Comparison of ENCODE assay signal across 14 cellular contexts in the genomic region with DNA sequence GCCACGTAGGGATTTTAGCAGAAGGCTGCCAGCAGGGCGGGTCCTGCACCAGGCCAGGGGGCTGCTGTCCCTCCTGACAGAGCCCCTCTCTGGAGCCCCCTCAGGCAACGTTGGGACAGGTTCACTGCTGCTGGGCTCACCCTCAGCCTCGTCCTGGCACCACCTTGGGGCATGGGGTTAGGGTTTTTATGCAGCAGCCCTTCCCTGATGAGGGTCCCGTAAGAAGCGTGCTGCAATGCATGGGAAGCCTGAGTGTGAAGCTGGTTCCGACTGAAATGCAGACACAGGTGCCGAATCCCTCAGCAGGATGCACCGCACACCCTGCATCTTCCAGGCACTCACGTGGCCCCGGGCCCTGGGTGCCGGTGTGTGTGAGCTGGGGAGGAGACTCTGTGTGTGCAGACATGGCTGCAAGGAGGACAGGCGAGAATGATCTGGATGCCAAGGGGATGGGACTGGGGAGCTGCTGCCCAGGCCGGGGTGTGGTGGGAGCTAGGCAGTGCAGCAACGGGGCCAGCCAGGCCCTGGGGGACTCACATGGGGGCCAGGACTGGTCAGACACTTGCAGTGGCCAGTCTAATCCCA. TPM values are rescaled to one million over a fixed set of nuclear protein-coding genes. Genes with fewer than 3 reads are reported as not detected.
DNase-seq lines count a peak whose midpoint lies in the region; ATAC-seq and TF ChIP-seq lines count a peak whose summit lies in the region.
"Had no signal": no experiment of that assay in that cellular context is flagged by ENCODE, and none has a peak within 500 bp of the region (broad histone marks: within the 10 kb centered on the region; RNA-seq: fewer than 3 reads in every experiment).

No MANE protein-coding gene starts in this region.

- TF ChIP-seq POLR2A in sigmoid colon (IDR thresholded peaks at IDR 0.05): no peak

- CTCF ChIA-PET in activated CD4-positive, alpha-beta T cell treated with anti-CD3 and anti-CD28 coated beads, Interleukin-2, amount 10 ng/mL, durations not matched to agents 7 days and 5 days (lab: Charles Lee): no interaction called here
- CTCF ChIA-PET in OCI-LY7 (lab: Charles Lee; ENCODE audit: unreplicated experiment): no interaction called here

- H2AFZ ChIP-seq in OCI-LY7 (ENCODE audit: low read length): no peak overlapping the region

- H3K9me3 ChIP-seq in sigmoid colon (no peaks in the 10 kb centered on the region), OCI-LY7 (ENCODE audit: low read length) (no peaks in the 10 kb centered on the region)

- peak; percentile 52 for DNase-seq in activated CD4-positive, alpha-beta T cell treated with anti-CD3 and anti-CD28 coated beads, Interleukin-2, amount 10 ng/mL, durations not matched to agents 24 days and 14 days
- no peak for DNase-seq in activated CD4-positive, alpha-beta T cell treated with anti-CD3 and anti-CD28 coated beads, Interleukin-2, amount 10 ng/mL, durations not matched to agents 7 days and 5 days
- peak; percentile 19 for DNase-seq in activated T-cell treated with anti-CD3 and anti-CD28 coated beads, Interleukin-2, amount 50 U/mL, for 48 hours
- peak; percentile 58 for DNase-seq in iPS-NIHi11 (ENCODE audit: low spot score)
- peak; percentile 63 for DNase-seq in sigmoid colon
- no peak for DNase-seq in OCI-LY7 (ENCODE audit: low spot score)
- DNase-seq: DMS79; occipital lobe; stimulated activated CD4-positive, alpha-beta T cell treated with anti-CD3 and anti-CD28 coated beads, Interleukin-4, amount 100 ng/mL, for 1 hour had no signal

- H3K4me1 ChIP-seq in sigmoid colon: peaks cover 0 to 39% (median 33%) of the 10 kb centered on the region in 4 donors
- H3K4me1 ChIP-seq in OCI-LY7 (ENCODE audit: insufficient read depth, low read length, poor library complexity, severe bottlenecking): no peaks in the 10 kb centered on the region

- H3K27me3 ChIP-seq in sigmoid colon: no peaks in the 10 kb centered on the region

- POLR2A ChIA-PET in activated CD4-positive, alpha-beta T cell treated with anti-CD3 and anti-CD28 coated beads, Interleukin-2, amount 10 ng/mL, durations not matched to agents 7 days and 5 days (lab: Charles Lee): no interaction called here
- POLR2A ChIA-PET in OCI-LY7 (lab: Charles Lee): no interaction called here

- TF ChIP-seq CTCF in sigmoid colon (IDR thresholded peaks at IDR 0.05) (no peak), OCI-LY7 (conservative IDR thresholded peaks at IDR 0.05; ENCODE audit: low read length) (no peak)

- H3K27ac Mint-ChIP-seq in activated CD4-positive, alpha-beta T cell treated with anti-CD3 and anti-CD28 coated beads, Interleukin-2, amount 10 ng/mL, durations not matched to agents 24 days and 14 days: no peak overlapping the region
- no peak overlapping the region for H3K27ac Mint-ChIP-seq in activated CD4-positive, alpha-beta T cell treated with anti-CD3 and anti-CD28 coated beads, Interleukin-2, amount 10 ng/mL, durations not matched to agents 7 days and 5 days

- H3K4me3 ChIP-seq in sigmoid colon (no peak overlapping the region), OCI-LY7 (ENCODE audit: low read depth, low read length, poor library complexity, severe bottlenecking) (no peak overlapping the region)

- no peak overlapping the region for H3K4me2 ChIP-seq in OCI-LY7 (ENCODE audit: low read length)

- no TSS peak for BruUV-seq in OCI-LY7 (replicated peaks; lab: Mats Ljungman, UMichigan)

- no peaks in the 10 kb centered on the region for H3K9me2 ChIP-seq in OCI-LY7 (ENCODE audit: insufficient read depth, low read length)

- H3K79me2 ChIP-seq in OCI-LY7 (ENCODE audit: insufficient read depth, low read depth, low read length): no peaks in the 10 kb centered on the region

- TF ChIP-seq EP300 in sigmoid colon (IDR thresholded peaks at IDR 0.05): no peak

- intact Hi-C loops in activated CD4-positive, alpha-beta T cell treated with anti-CD3 and anti-CD28 coated beads, Interleukin-2, amount 10 ng/mL, durations not matched to agents 24 days and 14 days (cut with micrococcal nuclease): no loop called here
- intact Hi-C loops in sigmoid colon (cut with DNase I): loop anchor here (5.0 kb wide), 1 partner anchor 85 kb away; no protein-coding TSS in a partner anchor
- intact Hi-C loops in OCI-LY7 (cut with micrococcal nuclease; ENCODE audit: unreplicated experiment): loop anchor here (5.0 kb wide), 1 partner anchor 85 kb away; no protein-coding TSS in a partner anchor

- ATAC-seq in HG02981 (IDR thresholded peaks at IDR 0.05; ENCODE audit: unreplicated experiment) (no peak), GM21737 (IDR thresholded peaks at IDR 0.05; ENCODE audit: unreplicated experiment) (no peak)

- peak overlapping the region in 3 of 4 donors; percentile 40 to 75 (median 55) for H3K27ac ChIP-seq in sigmoid colon
- no peak overlapping the region for H3K27ac ChIP-seq in OCI-LY7 (ENCODE audit: low read depth, low read length, poor library complexity, severe bottlenecking)
- H3K27ac ChIP-seq: HL-60, RWPE1 had no signal

- peaks cover 4% of the 10 kb centered on the region for H3K4me1 Mint-ChIP-seq in activated CD4-positive, alpha-beta T cell treated with anti-CD3 and anti-CD28 coated beads, Interleukin-2, amount 10 ng/mL, durations not matched to agents 24 days and 14 days
- H3K4me1 Mint-ChIP-seq in activated CD4-positive, alpha-beta T cell treated with anti-CD3 and anti-CD28 coated beads, Interleukin-2, amount 10 ng/mL, durations not matched to agents 7 days and 5 days: peaks cover 13% of the 10 kb centered on the region

- WGBS in sigmoid colon, 2 donors: 55 to 82% methylated on average over 15 of the region's 15 CpGs

- H3K27me3 Mint-ChIP-seq in activated CD4-positive, alpha-beta T cell treated with anti-CD3 and anti-CD28 coated beads, Interleukin-2, amount 10 ng/mL, durations not matched to agents 24 days and 14 days: no peaks in the 10 kb centered on the region
- H3K27me3 Mint-ChIP-seq in activated CD4-positive, alpha-beta T cell treated with anti-CD3 and anti-CD28 coated beads, Interleukin-2, amount 10 ng/mL, durations not matched to agents 7 days and 5 days: no peaks in the 10 kb centered on the region

- H4K20me1 ChIP-seq in OCI-LY7 (ENCODE audit: insufficient read depth, low read length): no peaks in the 10 kb centered on the region

- H3K4me3 Mint-ChIP-seq in activated CD4-positive, alpha-beta T cell treated with anti-CD3 and anti-CD28 coated beads, Interleukin-2, amount 10 ng/mL, durations not matched to agents 24 days and 14 days: no peak overlapping the region
- H3K4me3 Mint-ChIP-seq in activated CD4-positive, alpha-beta T cell treated with anti-CD3 and anti-CD28 coated beads, Interleukin-2, amount 10 ng/mL, durations not matched to agents 7 days and 5 days: no peak overlapping the region

- no peaks in the 10 kb centered on the region for H3K9me3 Mint-ChIP-seq in activated CD4-positive, alpha-beta T cell treated with anti-CD3 and anti-CD28 coated beads, Interleukin-2, amount 10 ng/mL, durations not matched to agents 24 days and 14 days
- H3K9me3 Mint-ChIP-seq in activated CD4-positive, alpha-beta T cell treated with anti-CD3 and anti-CD28 coated beads, Interleukin-2, amount 10 ng/mL, durations not matched to agents 7 days and 5 days: no peaks in the 10 kb centered on the region

- H3K36me3 Mint-ChIP-seq in activated CD4-positive, alpha-beta T cell treated with anti-CD3 and anti-CD28 coated beads, Interleukin-2, amount 10 ng/mL, durations not matched to agents 24 days and 14 days (ENCODE audit: low read depth): no peaks in the 10 kb centered on the region
- H3K36me3 Mint-ChIP-seq in activated CD4-positive, alpha-beta T cell treated with anti-CD3 and anti-CD28 coated beads, Interleukin-2, amount 10 ng/mL, durations not matched to agents 7 days and 5 days (ENCODE audit: low read depth): no peaks in the 10 kb centered on the region

- H3K36me3 ChIP-seq in sigmoid colon (no peaks in the 10 kb centered on the region), OCI-LY7 (ENCODE audit: insufficient read depth, low read length) (no peaks in the 10 kb centered on the region)

RNA-seq across cellular contexts. Expression of a gene that starts 27.1 kb away (rescaled TPM):
- not detected in 2 replicates for total RNA-seq in activated CD4-positive, alpha-beta T cell treated with anti-CD3 and anti-CD28 coated beads, Interleukin-2, amount 10 ng/mL, durations not matched to agents 24 days and 14 days
- total RNA-seq in activated CD4-positive, alpha-beta T cell treated with anti-CD3 and anti-CD28 coated beads, Interleukin-2, amount 10 ng/mL, durations not matched to agents 7 days and 5 days: under 1 TPM; 0.35 to 0.87 TPM
- total RNA-seq in sigmoid colon (10 to 100 TPM in 1 of 4 donors, 1 to 10 TPM in 2, under 1 TPM in 1; 0.71 to 12.7 (median 2.4) TPM), OCI-LY7 (2022) (0.26 and 0.29 TPM in 2 replicates)
- polyA plus RNA-seq in sigmoid colon: 1 to 10 TPM in 1 of 3 donors, under 1 TPM in 1, not detected in 1; 0.46 to 2.0 TPM
- not detected in 2 replicates for total RNA-seq in OCI-LY7 (2014; rRNA removed; shearing (Covaris generic))
- total RNA-seq: MCF 10A had no signal

Comparison
In these comparisons a context has a peak if more than half of its experiments do, and no peak if none do; other contexts are left out.
1. DNase-seq: peak in activated CD4-positive, alpha-beta T cell treated with anti-CD3 and anti-CD28 coated beads, Interleukin-2, amount 10 ng/mL, durations not matched to agents 24 days and 14 days (single experiment), activated T-cell treated with anti-CD3 and anti-CD28 coated beads, Interleukin-2, amount 50 U/mL, for 48 hours (2 of 2), iPS-NIHi11 (single experiment) and sigmoid colon (single experiment); none in activated CD4-positive, alpha-beta T cell treated with anti-CD3 and anti-CD28 coated beads, Interleukin-2, amount 10 ng/mL, durations not matched to agents 7 days and 5 days (single experiment) and OCI-LY7 (single experiment).